In genomic region chr4:118994030-118994429, GRCh38 we compare ENCODE assay signal across 21 cellular contexts.
A peak's percentile ranks its signal among the peaks of the same experiment; 100 is the strongest.
DNase-seq lines count a peak whose midpoint lies in the region; ATAC-seq, FAIRE-seq and TF ChIP-seq lines count a peak whose summit lies in the region.
"Had no signal": no experiment of that assay in that cellular context is flagged by ENCODE, and none has a peak within 500 bp of the region (broad histone marks: within the 10 kb centered on the region; RNA-seq: fewer than 3 reads in every experiment).

No MANE protein-coding gene starts in this region.

- no peak for ATAC-seq in GM19351 (IDR thresholded peaks at IDR 0.05; ENCODE audit: unreplicated experiment)
- ATAC-seq: activated naive CD8-positive, alpha-beta T cell treated with anti-CD3 and anti-CD28 coated beads, Interleukin-2, amount 50 U/mL, for 24 hours; HCT116; left lobe of liver; pancreas had no signal

- peaks cover 9 to 31% of the 10 kb centered on the region in 2 donors for H3K4me1 ChIP-seq in ascending aorta
- H3K4me1 ChIP-seq in skeletal muscle satellite cell (ENCODE audit: control insufficient read depth, insufficient read depth, low read length), result peaks cover 21% of the 10 kb centered on the region
- H3K4me1 ChIP-seq: pancreas had no signal

- intact Hi-C loops in ascending aorta (cut with DNase I), result no loop called here

- TF ChIP-seq CTCF in BJ (IDR thresholded peaks at IDR 0.05; ENCODE audit: insufficient read depth, low read depth, low read length) (no peak), ascending aorta (IDR thresholded peaks at IDR 0.05) (no peak)

- CTCF ChIA-PET in BJ (lab: Yijun Ruan, JAX), result interaction anchor here (0.8 kb wide), 1 partner anchor 219 kb away, joined by 3 read pairs; the partner anchor contains the start of gene USP53

- peak; percentile 34 for DNase-seq in BJ (ENCODE audit: low read depth)
- DNase-seq in ascending aorta (ENCODE audit: low spot score in 2 of 2), result peak in 1 of 2 donors; percentile 61
- DNase-seq in hepatic stellate cell (ENCODE audit: low spot score), result peak; percentile 35
- DNase-seq in erythroblast (lab: John Stamatoyannopoulos, UW), result no peak
- no peak for DNase-seq in H54 (ENCODE audit: insufficient read length, low spot score)
- no peak for DNase-seq in stimulated activated CD4-positive, alpha-beta T cell treated with anti-CD3 and anti-CD28 coated beads, Interleukin-2, amount 100 ng/mL, for 24 hours
- DNase-seq: ACHN; activated B cell treated with CpG ODN at 0.5 μM for 24 hours; activated naive CD8-positive, alpha-beta T cell treated with anti-CD3 and anti-CD28 coated beads, Interleukin-2, amount 50 U/mL, for 24 hours; CD8-positive, alpha-beta memory T cell; effector memory CD4-positive, alpha-beta T cell; foreskin melanocyte; NCI-H1436 treated with DMSO at 0.1 percent for 48 hours; NCI-H345; pancreas; stimulated activated CD4-positive, alpha-beta T cell treated with anti-CD3 and anti-CD28 coated beads, Interleukin-12 subunit alpha, Interleukin-12 subunit beta, amount 100 ng/mL, for 4 hours; stimulated activated naive CD4-positive, alpha-beta T cell treated with Interleukin-2 at 50 U/mL for 16 hours had no signal

- POLR2A ChIA-PET in BJ (lab: Charles Lee), result no interaction called here

- no peak for FAIRE-seq in H54 (lab: Jason Lieb, UNC)

- H3K4me3 ChIP-seq in BJ (ENCODE audit: low read depth, low read length), result no peak overlapping the region
- no peak overlapping the region for H3K4me3 ChIP-seq in ascending aorta
- no peak overlapping the region for H3K4me3 ChIP-seq in skeletal muscle satellite cell (ENCODE audit: low read length)
- H3K4me3 ChIP-seq: pancreas had no signal

- no peaks in the 10 kb centered on the region for H3K9me3 ChIP-seq in ascending aorta
- H3K9me3 ChIP-seq in skeletal muscle satellite cell (replicated peaks; ENCODE audit: low read length), result no peaks in the 10 kb centered on the region
- H3K9me3 ChIP-seq: pancreas had no signal

- no peak overlapping the region for H3K9ac ChIP-seq in skeletal muscle satellite cell (ENCODE audit: low read depth, low read length)

- no peaks in the 10 kb centered on the region for H3K27me3 ChIP-seq in BJ (ENCODE audit: control insufficient read depth, insufficient read depth, low read length)
- no peaks in the 10 kb centered on the region for H3K27me3 ChIP-seq in ascending aorta
- H3K27me3 ChIP-seq in skeletal muscle satellite cell (ENCODE audit: control insufficient read depth, insufficient read depth, low read length), result no peaks in the 10 kb centered on the region
- H3K27me3 ChIP-seq: pancreas had no signal

- peak overlapping the region; percentile 4 for H3K4me2 ChIP-seq in skeletal muscle satellite cell (ENCODE audit: low read length)

- no peaks in the 10 kb centered on the region for H3K36me3 ChIP-seq in BJ (ENCODE audit: control insufficient read depth, insufficient read depth, low read length)
- peaks cover 0 to 5% of the 10 kb centered on the region in 2 donors for H3K36me3 ChIP-seq in ascending aorta
- no peaks in the 10 kb centered on the region for H3K36me3 ChIP-seq in skeletal muscle satellite cell (ENCODE audit: insufficient read depth, low read length)
- H3K36me3 ChIP-seq: pancreas had no signal

- peak overlapping the region; percentile 94 to 95 for H3K27ac ChIP-seq in ascending aorta
- H3K27ac ChIP-seq: pancreas had no signal

- TF ChIP-seq POLR2A in erythroblast (IDR thresholded peaks at IDR 0.05; ENCODE audit: low read length), result no peak
- TF ChIP-seq POLR2A in H54 (IDR thresholded peaks at IDR 0.05; ENCODE audit: low read depth, low read length), result no peak

Comparison
In these comparisons a context has a peak if more than half of its experiments do, and no peak if none do; other contexts are left out.
1. DNase-seq: peak in BJ (single experiment) and hepatic stellate cell (single experiment); none in erythroblast (0 of 2), H54 (single experiment) and stimulated activated CD4-positive, alpha-beta T cell treated with anti-CD3 and anti-CD28 coated beads, Interleukin-2, amount 100 ng/mL, for 24 hours (0 of 2).